9 cellular contexts compared by ENCODE assay signal in the genomic region with DNA sequence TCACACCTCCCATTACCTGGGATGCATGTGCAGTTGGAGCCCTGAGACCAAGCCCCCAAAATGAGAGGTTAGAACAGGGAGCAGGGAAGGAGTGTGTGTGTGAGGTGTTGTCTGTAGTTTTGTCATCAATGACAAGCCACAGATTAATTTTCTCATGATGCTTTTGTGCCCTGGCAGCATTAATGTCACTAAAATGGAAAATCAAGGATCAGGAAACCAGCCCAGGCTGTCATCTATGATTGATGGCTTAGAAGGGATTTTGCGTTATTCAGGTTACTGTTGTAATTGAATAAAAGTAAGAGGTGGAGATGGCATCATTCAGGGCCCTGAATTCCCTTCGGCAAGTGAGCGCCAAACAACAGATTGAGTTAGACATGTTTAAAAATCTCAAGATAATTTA.
"Had no signal": no experiment of that assay in that cellular context is flagged by ENCODE, and none has a peak within 500 bp of the region (broad histone marks: within the 10 kb centered on the region; RNA-seq: fewer than 3 reads in every experiment).

No MANE protein-coding gene starts in this region.

- H3K27ac ChIP-seq: GM23248 had no signal

- H3K9me3 ChIP-seq: HAP-1 had no signal

- H3K9me3 Mint-ChIP-seq: HFFc6 had no signal

- H3K4me1 ChIP-seq: HAP-1 had no signal

- H3K4me1 Mint-ChIP-seq: GM23338, H9 had no signal

- H3K36me3 ChIP-seq: HAP-1 had no signal

- H3K4me3 ChIP-seq: GM23248, GM23338, HAP-1 had no signal

- DNase-seq: GM23248, GOT3, H7, H9, HCEC 1CT, HFFc6 had no signal

- H3K9ac ChIP-seq: GM23248 had no signal

- H3K27ac Mint-ChIP-seq: GM23338, H9, HFFc6 had no signal

- H3K4me2 ChIP-seq: GM23338 had no signal

- H3K4me3 Mint-ChIP-seq: GM23338, H9, HFFc6 had no signal

- ATAC-seq: GM23338, HCT116 had no signal

- H2AFZ ChIP-seq: GM23248 had no signal
